In the genomic region with DNA sequence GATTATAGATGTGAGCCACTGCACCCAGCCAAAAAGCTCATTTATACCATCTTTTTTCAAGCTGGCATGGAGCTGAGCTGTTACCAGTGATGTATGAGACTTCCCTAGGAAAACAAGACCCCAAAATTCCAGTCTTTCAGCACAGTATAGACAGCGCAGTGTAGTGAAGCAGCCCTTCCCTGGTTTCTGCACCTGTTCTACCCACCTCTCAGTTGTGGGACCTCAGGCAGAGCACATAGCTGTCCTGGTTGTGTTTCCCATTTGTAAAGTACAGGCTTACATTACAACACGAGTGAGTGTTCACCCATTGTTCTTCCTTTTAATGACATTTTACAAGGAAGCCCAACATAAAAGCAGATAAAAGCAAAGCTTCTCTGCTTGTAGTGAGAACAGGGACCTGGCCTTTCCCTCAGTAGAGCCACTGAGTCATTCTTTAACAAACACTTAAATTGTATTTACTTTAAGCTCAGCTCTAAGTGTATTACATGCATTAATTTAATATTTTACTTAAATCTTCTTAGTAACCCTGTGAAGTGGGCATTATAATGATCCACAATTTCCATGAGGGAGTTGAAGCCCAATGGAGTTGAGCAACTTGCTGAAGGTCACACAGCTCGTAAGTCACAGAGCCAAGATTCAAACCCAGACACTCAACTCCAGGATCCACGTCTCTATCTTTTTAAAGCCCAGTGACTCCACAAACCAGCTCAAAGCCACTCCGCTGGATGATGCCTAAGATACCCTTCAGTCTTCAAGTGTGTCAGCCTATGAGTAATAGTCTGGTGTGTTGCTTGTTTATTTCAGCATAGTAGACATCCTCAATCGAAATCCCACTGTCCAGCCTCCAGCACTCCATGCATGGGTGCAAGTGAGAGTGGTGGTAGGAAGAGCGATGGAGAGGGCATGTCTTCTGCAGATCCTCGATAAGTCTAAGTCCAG, we compare ENCODE assay signal across 20 cellular contexts.
"Had no signal": no experiment of that assay in that cellular context is flagged by ENCODE, and none has a peak within 500 bp of the region (broad histone marks: within the 10 kb centered on the region; RNA-seq: fewer than 3 reads in every experiment).

No MANE protein-coding gene starts in this region.

- H3K79me2 ChIP-seq: parathyroid adenoma had no signal

- H2AFZ ChIP-seq: parathyroid adenoma had no signal

- H3K9ac ChIP-seq: parathyroid adenoma had no signal

- ATAC-seq: activated T-cell treated with anti-CD3 and anti-CD28 coated beads, Interleukin-2, amount 50 U/mL, for 4 hours; left cardiac atrium; naive thymus-derived CD8-positive, alpha-beta T cell; stimulated activated memory B cell treated with anti-CD40 and anti-IgM and Interleukin-4, amounts not matched to agents 10 μg/mL and 1 μg/mL and 100 μg/mL, for 72 hours; WTC11 had no signal

- FAIRE-seq: endothelial cell of umbilical vein had no signal

- DNase-seq: activated CD4-positive, alpha-beta memory T cell treated with anti-CD3 and anti-CD28 coated beads, Interleukin-2, amount 10 ng/mL, durations not matched to agents 7 days and 5 days; activated CD4-positive, alpha-beta T cell treated with anti-CD3 and anti-CD28 coated beads for 4 hours; activated effector memory CD4-positive, alpha-beta T cell treated with anti-CD3 and anti-CD28 coated beads, Interleukin-2, amount 50 U/mL, for 16 hours; activated T-cell treated with anti-CD3 and anti-CD28 coated beads, Interleukin-2, amount 50 U/mL, for 4 hours; amygdala; effector CD8-positive, alpha-beta T cell; foreskin fibroblast; glutamatergic neuron; immature natural killer cell; left cardiac atrium; mammary epithelial cell; naive thymus-derived CD8-positive, alpha-beta T cell; stimulated activated CD4-positive, alpha-beta T cell treated with anti-CD3 and anti-CD28 coated beads, Interleukin-2, amount 100 ng/mL, for 48 hours; T-helper 2 cell; thyroid gland had no signal

- H3K27me3 ChIP-seq: thyroid gland had no signal

- H3K36me3 ChIP-seq: thyroid gland had no signal

- H3K4me1 ChIP-seq: parathyroid adenoma, thyroid gland had no signal

- H3K9me3 ChIP-seq: thyroid gland had no signal

- H3K27ac ChIP-seq: coronary artery, parathyroid adenoma, thyroid gland had no signal

- H3K4me3 ChIP-seq: coronary artery, thyroid gland had no signal
